Comparison of ENCODE assay signal across 10 cellular contexts in genomic region chr22:47154621-47155081, GRCh38.
DNase-seq lines count a peak whose midpoint lies in the region; ATAC-seq and FAIRE-seq lines count a peak whose summit lies in the region.
"Had no signal": no experiment of that assay in that cellular context is flagged by ENCODE, and none has a peak within 500 bp of the region (broad histone marks: within the 10 kb centered on the region; RNA-seq: fewer than 3 reads in every experiment).

No MANE protein-coding gene starts in this region.

- peak; percentile 23 for FAIRE-seq in urothelium cell line (lab: Jason Lieb, UNC)

- peak; percentile 52 for DNase-seq in LHCN-M2 (ENCODE audit: low read depth)
- DNase-seq in cerebellar nuclear complex (lab: John Stamatoyannopoulos, UW) = peak; percentile 80 to 88
- DNase-seq in lung microvascular endothelial cell (ENCODE audit: low read depth in 2 of 2) = peak; percentile 57 to 72
- DNase-seq in urothelium cell line (ENCODE audit: low spot score) = peak; percentile 27
- no peak for DNase-seq in NCI-H2029 (lab: John Stamatoyannopoulos, UW)
- DNase-seq: cortex of kidney, OCI-M1 had no signal

- ATAC-seq in GM21723 (IDR thresholded peaks at IDR 0.05; ENCODE audit: unreplicated experiment) = no peak
- ATAC-seq in GM19351 (IDR thresholded peaks at IDR 0.05; ENCODE audit: unreplicated experiment) = no peak
- ATAC-seq: HCT116 had no signal
